ENCODE assay signal across 39 cellular contexts in genomic region chr6:89180112-89180511, GRCh38. TPM values are rescaled to one million over a fixed set of nuclear protein-coding genes. Genes with fewer than 3 reads are reported as not detected.
"Had no signal": no experiment of that assay in that cellular context is flagged by ENCODE, and none has a peak within 500 bp of the region (broad histone marks: within the 10 kb centered on the region; RNA-seq: fewer than 3 reads in every experiment).

No MANE protein-coding gene starts in this region.

- H3K36me3 ChIP-seq: adrenal gland, brain microvascular endothelial cell, breast epithelium, cardiac muscle cell had no signal

- ATAC-seq: activated CD8-positive, alpha-beta T cell treated with anti-CD3 and anti-CD28 coated beads for 36 hours; activated naive CD4-positive, alpha-beta T cell treated with anti-CD3 and anti-CD28 coated beads, Interleukin-2, amount 50 U/mL, for 72 hours; activated T-cell treated with anti-CD3 and anti-CD28 coated beads, Interleukin-2, amount 50 U/mL, for 4 hours; activated T-cell treated with anti-CD3 and anti-CD28 coated beads, Interleukin-2, amount 50 U/mL, for 72 hours; activated T-helper 17 cell treated with anti-CD3 and anti-CD28 coated beads, Interleukin-2, amount 50 U/mL, for 72 hours; body of pancreas had no signal

- H3K4me1 Mint-ChIP-seq: activated B cell treated with CpG ODN at 0.5 μM for 24 hours; activated CD4-positive, alpha-beta T cell treated with anti-CD3 and anti-CD28 coated beads, Interleukin-2, amount 10 ng/mL, durations not matched to agents 24 days and 14 days; activated T-helper 17 cell treated with anti-CD3 and anti-CD28 coated beads, Interleukin-2, amount 50 U/mL, for 72 hours; central memory CD8-positive, alpha-beta T cell had no signal

- H3K27ac ChIP-seq: adrenal gland, body of pancreas, brain microvascular endothelial cell, breast epithelium, cardiac muscle cell, VCaP had no signal

- H3K36me3 Mint-ChIP-seq: activated CD4-positive, alpha-beta memory T cell treated with anti-CD3 and anti-CD28 coated beads for 36 hours; activated naive CD4-positive, alpha-beta T cell treated with anti-CD3 and anti-CD28 coated beads, Interleukin-2, amount 50 U/mL, for 72 hours; activated naive CD8-positive, alpha-beta T cell treated with anti-CD3 and anti-CD28 coated beads for 36 hours had no signal

- H3K27me3 ChIP-seq: adrenal gland, body of pancreas, brain microvascular endothelial cell, breast epithelium, cardiac muscle cell had no signal

- H3K4me1 ChIP-seq: adrenal gland, body of pancreas, breast epithelium had no signal

- H3K4me3 ChIP-seq: adrenal gland, body of pancreas, breast epithelium, cardiac muscle cell had no signal

- DNase-seq: activated B cell treated with CpG ODN at 0.5 μM for 24 hours; activated CD4-positive, alpha-beta memory T cell treated with anti-CD3 and anti-CD28 coated beads for 36 hours; activated CD4-positive, alpha-beta T cell treated with anti-CD3 and anti-CD28 coated beads for 4 hours; activated CD4-positive, alpha-beta T cell treated with anti-CD3 and anti-CD28 coated beads, Interleukin-2, amount 10 ng/mL, durations not matched to agents 24 days and 14 days; activated CD4-positive, alpha-beta T cell treated with anti-CD3 and anti-CD28 coated beads, Interleukin-2, amount 50 U/mL, for 1 hour; activated CD4-positive, alpha-beta T cell treated with anti-CD3 and anti-CD28 coated beads, Interleukin-2, amount 50 U/mL, for 4 hours; activated CD4-positive, CD25-positive, alpha-beta regulatory T cell treated with anti-CD3 and anti-CD28 coated beads, Interleukin-2, amount 50 U/mL, for 72 hours; activated CD8-positive, alpha-beta memory T cell treated with anti-CD3 and anti-CD28 coated beads, Interleukin-2, amount 50 U/mL, for 4 hours; activated CD8-positive, alpha-beta T cell treated with anti-CD3 and anti-CD28 coated beads for 36 hours; activated effector memory CD4-positive, alpha-beta T cell treated with anti-CD3 and anti-CD28 coated beads, Interleukin-2, amount 50 U/mL, for 16 hours; activated gamma-delta T cell treated with Interleukin-2 at 50 U/mL for 16 hours; activated naive CD4-positive, alpha-beta T cell; activated naive CD4-positive, alpha-beta T cell treated with anti-CD3 and anti-CD28 coated beads for 36 hours; activated naive CD4-positive, alpha-beta T cell treated with anti-CD3 and anti-CD28 coated beads, Interleukin-2, amount 50 U/mL, for 16 hours; activated naive CD8-positive, alpha-beta T cell treated with anti-CD3 and anti-CD28 coated beads for 36 hours; activated T-cell treated with anti-CD3 and anti-CD28 coated beads for 4 hours; activated T-cell treated with anti-CD3 and anti-CD28 coated beads, Interleukin-2, amount 50 U/mL, for 1 hour; activated T-cell treated with anti-CD3 and anti-CD28 coated beads, Interleukin-2, amount 50 U/mL, for 4 hours; activated T-cell treated with anti-CD3 and anti-CD28 coated beads, Interleukin-2, amount 50 U/mL, for 72 hours; adrenal gland; amniotic stem cell; aorta; body of pancreas; brain microvascular endothelial cell; caudate nucleus; T-helper 1 cell; T-helper 2 cell; T-helper 9 cell had no signal

- H3K9me3 ChIP-seq: adrenal gland, body of pancreas, breast epithelium had no signal

- H3K9me3 Mint-ChIP-seq: activated B cell treated with CpG ODN at 0.5 μM for 24 hours; activated CD4-positive, alpha-beta memory T cell treated with anti-CD3 and anti-CD28 coated beads for 36 hours; activated CD4-positive, alpha-beta T cell treated with anti-CD3 and anti-CD28 coated beads, Interleukin-2, amount 10 ng/mL, durations not matched to agents 24 days and 14 days; activated CD8-positive, alpha-beta T cell treated with anti-CD3 and anti-CD28 coated beads for 36 hours; activated naive CD4-positive, alpha-beta T cell treated with anti-CD3 and anti-CD28 coated beads for 36 hours; activated naive CD4-positive, alpha-beta T cell treated with anti-CD3 and anti-CD28 coated beads, Interleukin-2, amount 50 U/mL, for 72 hours; activated naive CD8-positive, alpha-beta T cell treated with anti-CD3 and anti-CD28 coated beads for 36 hours; activated T-cell treated with anti-CD3 and anti-CD28 coated beads, Interleukin-2, amount 50 U/mL, for 4 hours; activated T-cell treated with anti-CD3 and anti-CD28 coated beads, Interleukin-2, amount 50 U/mL, for 72 hours; activated T-helper 1 cell treated with anti-CD3 and anti-CD28 coated beads, Interleukin-12 subunit alpha, Interleukin-12 subunit beta, Interleukin-2, Interleukin-4 antibody, amounts not matched to agents 30 ng/mL and 10 ng/mL and 1 ng/mL, durations not matched to agents 14 hours and 24 hours and 36 hours; activated T-helper 17 cell treated with anti-CD3 and anti-CD28 coated beads, Interleukin-2, amount 50 U/mL, for 72 hours; central memory CD8-positive, alpha-beta T cell; T-helper 1 cell treated with Interleukin-12 subunit alpha and Interleukin-12 subunit beta and Interleukin-4 antibody, amounts not matched to agents 30 μg/mL and 1 μg/mL, for 36 hours; T-helper 2 cell treated with Interferon-gamma antibody and Interleukin-4, amounts not matched to agents 5 μg/mL and 100 μg/mL, for 36 hours had no signal

- H3K4me3 Mint-ChIP-seq: activated B cell treated with CpG ODN at 0.5 μM for 24 hours; activated CD4-positive, alpha-beta memory T cell treated with anti-CD3 and anti-CD28 coated beads for 36 hours; activated CD4-positive, alpha-beta T cell treated with anti-CD3 and anti-CD28 coated beads, Interleukin-2, amount 10 ng/mL, durations not matched to agents 24 days and 14 days; activated CD8-positive, alpha-beta T cell treated with anti-CD3 and anti-CD28 coated beads for 36 hours; activated naive CD4-positive, alpha-beta T cell treated with anti-CD3 and anti-CD28 coated beads for 36 hours; activated naive CD8-positive, alpha-beta T cell treated with anti-CD3 and anti-CD28 coated beads for 36 hours; activated T-cell treated with anti-CD3 and anti-CD28 coated beads, Interleukin-2, amount 50 U/mL, for 4 hours; activated T-cell treated with anti-CD3 and anti-CD28 coated beads, Interleukin-2, amount 50 U/mL, for 72 hours; activated T-helper 1 cell treated with anti-CD3 and anti-CD28 coated beads, Interleukin-12 subunit alpha, Interleukin-12 subunit beta, Interleukin-2, Interleukin-4 antibody, amounts not matched to agents 30 ng/mL and 10 ng/mL and 1 ng/mL, durations not matched to agents 14 hours and 24 hours and 36 hours; activated T-helper 17 cell treated with anti-CD3 and anti-CD28 coated beads, Interleukin-2, amount 50 U/mL, for 72 hours; central memory CD8-positive, alpha-beta T cell; T-helper 1 cell treated with Interleukin-12 subunit alpha and Interleukin-12 subunit beta and Interleukin-4 antibody, amounts not matched to agents 30 μg/mL and 1 μg/mL, for 36 hours; T-helper 2 cell treated with Interferon-gamma antibody and Interleukin-4, amounts not matched to agents 5 μg/mL and 100 μg/mL, for 36 hours had no signal

- H3K27ac Mint-ChIP-seq: activated B cell treated with CpG ODN at 0.5 μM for 24 hours; activated CD4-positive, alpha-beta memory T cell treated with anti-CD3 and anti-CD28 coated beads for 36 hours; activated CD4-positive, alpha-beta T cell treated with anti-CD3 and anti-CD28 coated beads, Interleukin-2, amount 10 ng/mL, durations not matched to agents 24 days and 14 days; activated CD8-positive, alpha-beta T cell treated with anti-CD3 and anti-CD28 coated beads for 36 hours; activated naive CD4-positive, alpha-beta T cell treated with anti-CD3 and anti-CD28 coated beads for 36 hours; activated naive CD4-positive, alpha-beta T cell treated with anti-CD3 and anti-CD28 coated beads, Interleukin-2, amount 50 U/mL, for 72 hours; activated naive CD8-positive, alpha-beta T cell treated with anti-CD3 and anti-CD28 coated beads for 36 hours; activated T-cell treated with anti-CD3 and anti-CD28 coated beads, Interleukin-2, amount 50 U/mL, for 72 hours; activated T-helper 1 cell treated with anti-CD3 and anti-CD28 coated beads, Interleukin-12 subunit alpha, Interleukin-12 subunit beta, Interleukin-2, Interleukin-4 antibody, amounts not matched to agents 30 ng/mL and 10 ng/mL and 1 ng/mL, durations not matched to agents 14 hours and 24 hours and 36 hours; activated T-helper 17 cell treated with anti-CD3 and anti-CD28 coated beads, Interleukin-2, amount 50 U/mL, for 72 hours; T-helper 1 cell treated with Interleukin-12 subunit alpha and Interleukin-12 subunit beta and Interleukin-4 antibody, amounts not matched to agents 30 μg/mL and 1 μg/mL, for 36 hours; T-helper 2 cell treated with Interferon-gamma antibody and Interleukin-4, amounts not matched to agents 5 μg/mL and 100 μg/mL, for 36 hours had no signal

RNA-seq across cellular contexts. Expression of gene GABRR1, which starts 37.0 kb away (rescaled TPM):
- total RNA-seq: activated B cell treated with CpG ODN at 0.5 μM for 24 hours; activated CD4-positive, alpha-beta memory T cell treated with anti-CD3 and anti-CD28 coated beads for 36 hours; activated CD4-positive, alpha-beta T cell treated with anti-CD3 and anti-CD28 coated beads, Interleukin-2, amount 10 ng/mL, durations not matched to agents 24 days and 14 days; activated CD8-positive, alpha-beta memory T cell treated with anti-CD3 and anti-CD28 coated beads for 36 hours; activated CD8-positive, alpha-beta T cell treated with anti-CD3 and anti-CD28 coated beads for 36 hours; activated naive CD4-positive, alpha-beta T cell treated with anti-CD3 and anti-CD28 coated beads for 36 hours; activated naive CD4-positive, alpha-beta T cell treated with anti-CD3 and anti-CD28 coated beads, Interleukin-2, amount 50 U/mL, for 72 hours; activated naive CD8-positive, alpha-beta T cell treated with anti-CD3 and anti-CD28 coated beads for 36 hours; activated T-cell treated with anti-CD3 and anti-CD28 coated beads, Interleukin-2, amount 50 U/mL, for 4 hours; activated T-cell treated with anti-CD3 and anti-CD28 coated beads, Interleukin-2, amount 50 U/mL, for 72 hours; activated T-helper 1 cell treated with anti-CD3 and anti-CD28 coated beads, Interleukin-12 subunit alpha, Interleukin-12 subunit beta, Interleukin-2, Interleukin-4 antibody, amounts not matched to agents 30 ng/mL and 10 ng/mL and 1 ng/mL, durations not matched to agents 14 hours and 24 hours and 36 hours; activated T-helper 17 cell treated with anti-CD3 and anti-CD28 coated beads, Interleukin-2, amount 50 U/mL, for 72 hours; adrenal gland; astrocyte; body of pancreas; breast epithelium; cardiac muscle cell had no signal
- polyA plus RNA-seq: adrenal gland, cardiac muscle cell had no signal
